In genomic region chr5:177483994-177484901, GRCh38 we compare ENCODE assay signal across 12 cellular contexts. TPM values are rescaled to one million over a fixed set of nuclear protein-coding genes. Genes with fewer than 3 reads are reported as not detected.
DNase-seq lines count a peak whose midpoint lies in the region; ATAC-seq and TF ChIP-seq lines count a peak whose summit lies in the region.
"Had no signal": no experiment of that assay in that cellular context is flagged by ENCODE, and none has a peak within 500 bp of the region (broad histone marks: within the 10 kb centered on the region; RNA-seq: fewer than 3 reads in every experiment).

No MANE protein-coding gene starts in this region.

- CTCF ChIA-PET in activated CD8-positive, alpha-beta memory T cell treated with anti-CD3 and anti-CD28 coated beads, Interleukin-2, amount 10 ng/mL, durations not matched to agents 7 days and 5 days (lab: Charles Lee): interaction anchor here (0.9 kb wide), 1 partner anchor 13 kb away, joined by 3 read pairs; no protein-coding TSS in a partner anchor

- H3K4me1 Mint-ChIP-seq in activated CD8-positive, alpha-beta memory T cell treated with anti-CD3 and anti-CD28 coated beads, Interleukin-2, amount 10 ng/mL, durations not matched to agents 7 days and 5 days: peaks cover 9% of the 10 kb centered on the region
- peaks cover 21% of the 10 kb centered on the region for H3K4me1 Mint-ChIP-seq in endothelial cell (ENCODE audit: unreplicated experiment)

- peak overlapping the region; percentile 2 for H3K27ac Mint-ChIP-seq in activated CD8-positive, alpha-beta memory T cell treated with anti-CD3 and anti-CD28 coated beads, Interleukin-2, amount 10 ng/mL, durations not matched to agents 7 days and 5 days
- H3K27ac Mint-ChIP-seq in endothelial cell (ENCODE audit: unreplicated experiment): peak overlapping the region; percentile 5

- TF ChIP-seq CTCF in endothelial cell (IDR thresholded peaks at IDR 0.05; ENCODE audit: unreplicated experiment) (no peak), thoracic aorta (IDR thresholded peaks at IDR 0.05) (no peak)

- H3K4me3 Mint-ChIP-seq in activated CD8-positive, alpha-beta memory T cell treated with anti-CD3 and anti-CD28 coated beads, Interleukin-2, amount 10 ng/mL, durations not matched to agents 7 days and 5 days: no peak overlapping the region
- H3K4me3 Mint-ChIP-seq in endothelial cell (ENCODE audit: unreplicated experiment): peak overlapping the region; percentile 64

- H3K9me3 Mint-ChIP-seq in activated CD8-positive, alpha-beta memory T cell treated with anti-CD3 and anti-CD28 coated beads, Interleukin-2, amount 10 ng/mL, durations not matched to agents 7 days and 5 days (ENCODE audit: low read depth): no peaks in the 10 kb centered on the region
- H3K9me3 Mint-ChIP-seq in endothelial cell (ENCODE audit: unreplicated experiment): no peaks in the 10 kb centered on the region
- H3K9me3 Mint-ChIP-seq: activated naive CD4-positive, alpha-beta T cell treated with anti-CD3 and anti-CD28 coated beads, Interleukin-2, amount 50 U/mL, for 72 hours had no signal

- no peaks in the 10 kb centered on the region for H3K27me3 Mint-ChIP-seq in activated CD8-positive, alpha-beta memory T cell treated with anti-CD3 and anti-CD28 coated beads, Interleukin-2, amount 10 ng/mL, durations not matched to agents 7 days and 5 days
- peaks cover 20% of the 10 kb centered on the region for H3K27me3 Mint-ChIP-seq in endothelial cell (ENCODE audit: unreplicated experiment)

- no peaks in the 10 kb centered on the region for H3K9me3 ChIP-seq in thoracic aorta

- H3K4me1 ChIP-seq in thoracic aorta (ENCODE audit: control insufficient read depth in 1 of 2, low read depth in 2 of 2): peaks cover 10 to 92% of the 10 kb centered on the region in 2 donors

- H3K27me3 ChIP-seq in thoracic aorta (replicated peaks; ENCODE audit: insufficient read depth): no peaks in the 10 kb centered on the region
- H3K27me3 ChIP-seq: SJSA1 had no signal

- no peak for DNase-seq in activated CD8-positive, alpha-beta memory T cell treated with anti-CD3 and anti-CD28 coated beads, Interleukin-2, amount 10 ng/mL, durations not matched to agents 7 days and 5 days
- DNase-seq in activated CD8-positive, alpha-beta memory T cell treated with anti-CD3 and anti-CD28 coated beads, Interleukin-2, amount 50 U/mL, for 48 hours: no peak
- DNase-seq in endothelial cell (ENCODE audit: low spot score): no peak
- DNase-seq in thoracic aorta (ENCODE audit: low spot score): no peak
- DNase-seq in NCI-H2196 treated with DMSO at 0.1 percent for 48 hours (lab: John Stamatoyannopoulos, UW; ENCODE audit: unreplicated experiment): no peak
- DNase-seq in SW480 (ENCODE audit: low spot score): no peak
- DNase-seq: activated CD4-positive, alpha-beta T cell treated with anti-CD3 and anti-CD28 coated beads, Interleukin-2, amount 50 U/mL, for 4 hours; DMS53; MV-4-11; retina had no signal

- ATAC-seq in activated CD8-positive, alpha-beta memory T cell treated with anti-CD3 and anti-CD28 coated beads, Interleukin-2, amount 10 ng/mL, durations not matched to agents 7 days and 5 days: no peak
- ATAC-seq in thoracic aorta (ENCODE audit: insufficient number of reproducible peaks, low FRiP score, low read depth): no peak

- H3K27ac ChIP-seq in thoracic aorta: peak overlapping the region; percentile 51 to 70
- H3K27ac ChIP-seq: SJSA1 had no signal

- no peak overlapping the region for H3K4me3 ChIP-seq in thoracic aorta
- H3K4me3 ChIP-seq: SJSA1 had no signal

- H3K36me3 ChIP-seq in thoracic aorta: peaks cover 58% of the 10 kb centered on the region

- H3K36me3 Mint-ChIP-seq in activated CD8-positive, alpha-beta memory T cell treated with anti-CD3 and anti-CD28 coated beads, Interleukin-2, amount 10 ng/mL, durations not matched to agents 7 days and 5 days: peaks cover 7% of the 10 kb centered on the region
- peaks cover 37% of the 10 kb centered on the region for H3K36me3 Mint-ChIP-seq in endothelial cell (ENCODE audit: low read depth, unreplicated experiment)

RNA-seq across cellular contexts. Expression of gene DBN1, which starts 10.8 kb away (rescaled TPM):
- 100 to 1,000 TPM in 1 of 2 experiments, 10 to 100 TPM in 1; 81.5 to 128 TPM for total RNA-seq in activated CD8-positive, alpha-beta memory T cell treated with anti-CD3 and anti-CD28 coated beads, Interleukin-2, amount 10 ng/mL, durations not matched to agents 7 days and 5 days
- total RNA-seq in endothelial cell (ENCODE audit: unreplicated experiment) (315 TPM), thoracic aorta (100 to 1,000 TPM in 1 of 2 donors, 10 to 100 TPM in 1; 91.2 to 132 TPM)

RNA-seq across cellular contexts. Expression of gene PDLIM7, which starts 13.2 kb away (rescaled TPM):
- 10 to 100 TPM; 72.9 to 81.2 TPM for total RNA-seq in activated CD8-positive, alpha-beta memory T cell treated with anti-CD3 and anti-CD28 coated beads, Interleukin-2, amount 10 ng/mL, durations not matched to agents 7 days and 5 days
- total RNA-seq in endothelial cell (ENCODE audit: unreplicated experiment) (238 TPM), thoracic aorta (100 to 1,000 TPM; 626 to 891 TPM)

RNA-seq across cellular contexts. Expression of gene DOK3, which starts 25.4 kb away (rescaled TPM):
- 1 to 10 TPM; 3.3 to 5.7 TPM for total RNA-seq in activated CD8-positive, alpha-beta memory T cell treated with anti-CD3 and anti-CD28 coated beads, Interleukin-2, amount 10 ng/mL, durations not matched to agents 7 days and 5 days
- total RNA-seq in endothelial cell (ENCODE audit: unreplicated experiment) (51.4 TPM), thoracic aorta (10 to 100 TPM; 20.5 to 35.6 TPM)

RNA-seq across cellular contexts. Expression of gene DDX41, which starts 32.5 kb away (rescaled TPM):
- 100 to 1,000 TPM; 126 to 130 TPM for total RNA-seq in activated CD8-positive, alpha-beta memory T cell treated with anti-CD3 and anti-CD28 coated beads, Interleukin-2, amount 10 ng/mL, durations not matched to agents 7 days and 5 days
- total RNA-seq in endothelial cell (ENCODE audit: unreplicated experiment) (125 TPM), thoracic aorta (100 to 1,000 TPM in 1 of 2 donors, 10 to 100 TPM in 1; 53.7 to 138 TPM)

RNA-seq across cellular contexts. Expression of gene PRR7, which starts 37.6 kb away (rescaled TPM):
- total RNA-seq in activated CD8-positive, alpha-beta memory T cell treated with anti-CD3 and anti-CD28 coated beads, Interleukin-2, amount 10 ng/mL, durations not matched to agents 7 days and 5 days: 1 to 10 TPM; 3.1 to 5.3 TPM
- total RNA-seq in endothelial cell (ENCODE audit: unreplicated experiment) (0.97 TPM), thoracic aorta (10 to 100 TPM in 1 of 2 donors, 1 to 10 TPM in 1; 4.1 to 11.0 TPM)
